ENCODE assay signal across 19 cellular contexts in the genomic region with DNA sequence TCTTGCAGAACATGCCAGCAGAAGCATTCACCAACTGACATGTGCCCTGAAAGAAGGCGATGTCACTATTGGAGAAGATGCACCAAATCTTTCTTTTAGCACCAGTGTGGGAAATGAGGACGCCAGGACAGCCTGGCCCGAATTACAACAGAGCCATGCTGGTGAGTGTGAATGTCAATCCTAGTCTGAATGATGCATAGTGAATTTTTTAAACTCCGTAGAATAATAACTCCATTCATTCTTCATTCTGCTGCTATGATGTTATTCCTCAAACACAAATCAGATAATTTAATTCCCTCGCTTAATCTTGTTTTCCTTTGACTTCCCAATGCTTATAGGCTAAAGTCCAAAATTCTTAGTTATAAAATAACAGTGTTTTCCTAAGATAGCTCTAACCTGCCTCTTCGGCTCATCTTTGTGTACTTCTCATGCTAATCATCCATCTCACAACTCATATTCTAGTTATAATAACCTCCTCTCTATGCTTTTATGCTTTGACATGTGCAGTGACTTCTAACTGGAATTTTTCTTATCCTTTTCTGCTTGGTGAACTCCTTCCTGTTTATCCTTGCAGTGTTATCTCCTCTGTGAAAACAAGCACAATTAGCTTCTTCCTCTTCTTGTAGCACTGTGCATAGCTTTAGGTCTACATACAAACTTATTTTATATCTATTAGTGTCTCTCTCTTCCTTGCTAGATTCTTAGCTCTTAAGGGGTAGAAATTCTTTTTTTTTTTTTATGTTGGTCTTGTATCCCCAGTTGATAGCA. TPM values are rescaled to one million over a fixed set of nuclear protein-coding genes. Genes with fewer than 3 reads are reported as not detected.
A peak's percentile ranks its signal among the peaks of the same experiment; 100 is the strongest.
DNase-seq lines count a peak whose midpoint lies in the region; ATAC-seq and TF ChIP-seq lines count a peak whose summit lies in the region.
"Had no signal": no experiment of that assay in that cellular context is flagged by ENCODE, and none has a peak within 500 bp of the region (broad histone marks: within the 10 kb centered on the region; RNA-seq: fewer than 3 reads in every experiment).

No MANE protein-coding gene starts in this region.

- intact Hi-C loops in Right ventricle myocardium superior (cut with DNase I), result no loop called here
- intact Hi-C loops in upper lobe of right lung (cut with DNase I), result no loop called here

- peaks cover 7% of the 10 kb centered on the region for H3K36me3 Mint-ChIP-seq in T-helper 17 cell (ENCODE audit: low read depth)

- ATAC-seq in Right ventricle myocardium superior (ENCODE audit: poor library complexity), result no peak
- no peak for ATAC-seq in T-helper 17 cell
- no peak for ATAC-seq in upper lobe of right lung

- TF ChIP-seq CTCF in cardiac muscle cell (IDR thresholded peaks at IDR 0.05; ENCODE audit: low read depth, low read length) (no peak), upper lobe of right lung (IDR thresholded peaks at IDR 0.05) (no peak)

- H3K4me1 Mint-ChIP-seq in T-helper 17 cell, result peaks cover 8% of the 10 kb centered on the region

- H3K27me3 ChIP-seq in cardiac muscle cell (no peaks in the 10 kb centered on the region), upper lobe of right lung (no peaks in the 10 kb centered on the region)
- H3K27me3 ChIP-seq: stomach, vagina had no signal

- H3K4me3 Mint-ChIP-seq in T-helper 17 cell, result no peak overlapping the region

- H3K4me1 ChIP-seq in cardiac muscle cell (ENCODE audit: low read depth), result peaks cover 24% of the 10 kb centered on the region
- peaks cover 28% of the 10 kb centered on the region for H3K4me1 ChIP-seq in upper lobe of right lung

- H3K4me3 ChIP-seq in cardiac muscle cell (no peak overlapping the region), upper lobe of right lung (no peak overlapping the region)
- H3K4me3 ChIP-seq: stomach, vagina had no signal

- DNase-seq in cardiac muscle cell (ENCODE audit: low read depth in 1 of 2, low spot score in 1 of 2) (peak in 1 of 2 donors; percentile 9), Right ventricle myocardium superior (no peak), T-helper 17 cell (no peak), inferior parietal cortex (ENCODE audit: extremely low spot score) (peak; percentile 11), upper lobe of right lung (no peak), occipital lobe (lab: John Stamatoyannopoulos, UW) (no peak), AG20443 (ENCODE audit: low spot score) (no peak), NCI-H2029 treated with DMSO at 0.1 percent for 48 hours (lab: John Stamatoyannopoulos, UW) (no peak)
- DNase-seq: ACHN; activated CD4-positive, alpha-beta T cell treated with anti-CD3 and anti-CD28 coated beads for 48 hours; activated naive CD4-positive, alpha-beta T cell; cortex of kidney; GF-D8; H7; NCI-H1105; NCI-H2171; stomach had no signal

- no peaks in the 10 kb centered on the region for H3K9me3 ChIP-seq in cardiac muscle cell (ENCODE audit: low read depth)
- H3K9me3 ChIP-seq in T-helper 17 cell (ENCODE audit: control insufficient read depth, low read length, poor library complexity, severe bottlenecking), result no peaks in the 10 kb centered on the region
- H3K9me3 ChIP-seq in upper lobe of right lung, result no peaks in the 10 kb centered on the region
- H3K9me3 ChIP-seq: stomach, vagina had no signal

- peak overlapping the region; percentile 39 for H3K27ac Mint-ChIP-seq in T-helper 17 cell

- H3K27ac ChIP-seq in cardiac muscle cell (peak overlapping the region; percentile 76), upper lobe of right lung (peak overlapping the region; percentile 81)
- H3K27ac ChIP-seq: vagina had no signal

- peaks cover 7% of the 10 kb centered on the region for H3K36me3 ChIP-seq in cardiac muscle cell
- peaks cover 36% of the 10 kb centered on the region for H3K36me3 ChIP-seq in upper lobe of right lung

- H3K27me3 Mint-ChIP-seq in T-helper 17 cell, result no peaks in the 10 kb centered on the region
- H3K27me3 Mint-ChIP-seq: memory B cell had no signal

RNA-seq across cellular contexts. Expression of a gene that starts 14.4 kb away (rescaled TPM):
- total RNA-seq in cardiac muscle cell (23.3 and 23.8 TPM in 2 replicates), Right ventricle myocardium superior (16.5 TPM), T-helper 17 cell (10 to 100 TPM; 25.7 to 36.9 TPM), upper lobe of right lung (71.9 TPM), occipital lobe (105 TPM)
- 38.5 and 58.6 TPM in 2 replicates for polyA plus RNA-seq in cardiac muscle cell

RNA-seq across cellular contexts. Expression of a gene that starts 15.2 kb away (rescaled TPM):
- total RNA-seq in cardiac muscle cell (36.7 and 76.9 TPM in 2 replicates), Right ventricle myocardium superior (45.0 TPM), T-helper 17 cell (10 to 100 TPM; 26.0 to 26.5 TPM), upper lobe of right lung (86.5 TPM), occipital lobe (571 TPM)
- polyA plus RNA-seq in cardiac muscle cell, result 45.9 and 50.2 TPM in 2 replicates
